In the genomic region with DNA sequence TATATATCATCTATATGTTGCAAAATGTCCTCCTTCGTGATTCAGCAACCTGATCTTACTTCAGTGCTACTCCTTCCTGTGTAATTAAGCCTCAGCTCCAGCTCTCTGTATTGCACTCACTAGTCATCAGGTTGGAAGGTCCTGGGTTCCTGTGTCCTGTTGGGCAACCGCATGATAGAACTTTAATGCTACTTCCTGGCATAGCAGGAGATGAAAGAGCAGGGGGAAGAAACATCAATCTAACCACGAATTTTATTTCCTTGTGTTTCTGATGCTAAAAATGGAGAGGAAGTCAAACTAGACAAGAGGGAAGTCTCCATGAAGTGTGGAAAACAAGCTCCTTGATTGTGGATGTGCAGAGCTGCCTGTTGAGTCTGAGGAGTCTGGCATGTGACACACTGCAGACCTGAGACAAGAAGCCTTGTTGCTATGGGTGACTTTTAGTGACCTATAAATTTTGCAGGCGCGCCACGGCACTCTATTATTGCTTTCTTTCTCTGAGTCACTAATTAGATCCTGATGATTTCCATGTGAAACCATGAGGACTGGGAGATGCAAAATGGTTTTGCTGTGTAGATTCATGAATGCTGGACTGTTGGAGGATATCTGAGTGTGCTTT, we compare ENCODE assay signal across 10 cellular contexts. TPM values are rescaled to one million over a fixed set of nuclear protein-coding genes. Genes with fewer than 3 reads are reported as not detected.
DNase-seq lines count a peak whose midpoint lies in the region; ATAC-seq and TF ChIP-seq lines count a peak whose summit lies in the region.
"Had no signal": no experiment of that assay in that cellular context is flagged by ENCODE, and none has a peak within 500 bp of the region (broad histone marks: within the 10 kb centered on the region; RNA-seq: fewer than 3 reads in every experiment).

No MANE protein-coding gene starts in this region.

- peaks cover 40% of the 10 kb centered on the region for H3K4me1 Mint-ChIP-seq in activated CD4-positive, alpha-beta T cell treated with anti-CD3 and anti-CD28 coated beads for 36 hours
- H3K4me1 Mint-ChIP-seq in T-helper 1 cell treated with Interleukin-12 subunit alpha and Interleukin-12 subunit beta and Interleukin-4 antibody, amounts not matched to agents 30 μg/mL and 1 μg/mL, for 36 hours (ENCODE audit: low read depth) = peaks cover 20% of the 10 kb centered on the region

- H3K27me3 ChIP-seq in skeletal muscle tissue (ENCODE audit: control insufficient read depth in 3 of 3, insufficient read depth in 3 of 3, low read length in 3 of 3) = no peaks in the 10 kb centered on the region

- no peak overlapping the region for H3K9ac ChIP-seq in skeletal muscle tissue (ENCODE audit: low read depth in 1 of 3, low read length in 3 of 3)

- TF ChIP-seq CTCF in GM13976 (IDR thresholded peaks at IDR 0.05; ENCODE audit: borderline replicate concordance, control extremely low read depth, extremely low read depth, insufficient read depth, missing control alignments) = no peak
- TF ChIP-seq CTCF in GM20000 (IDR thresholded peaks at IDR 0.05; ENCODE audit: extremely low read depth, missing control alignments) = no peak

- POLR2A ChIA-PET in activated CD4-positive, alpha-beta T cell treated with anti-CD3 and anti-CD28 coated beads for 36 hours (lab: Charles Lee) = no interaction called here

- H3K27ac ChIP-seq in skeletal muscle tissue (ENCODE audit: low read depth, low read length) = peak overlapping the region; percentile 25
- H3K27ac ChIP-seq: C4-2B had no signal

- CTCF ChIA-PET in activated CD4-positive, alpha-beta T cell treated with anti-CD3 and anti-CD28 coated beads for 36 hours (lab: Charles Lee) = interaction anchor here (0.6 kb wide), 1 partner anchor 82 kb away, joined by 3 read pairs; no protein-coding TSS in a partner anchor

- H3K9me3 ChIP-seq in skeletal muscle tissue (ENCODE audit: control insufficient read depth in 3 of 3, low read length in 3 of 3) = no peaks in the 10 kb centered on the region

- intact Hi-C loops in activated CD4-positive, alpha-beta T cell treated with anti-CD3 and anti-CD28 coated beads for 36 hours (cut with DNase I, micrococcal nuclease) = no loop called here

- H3K36me3 ChIP-seq in skeletal muscle tissue (ENCODE audit: control insufficient read depth in 3 of 3, insufficient read depth in 3 of 3, low read length in 3 of 3) = peaks cover 6 to 16% (median 9%) of the 10 kb centered on the region in 3 donors

- H3K4me1 ChIP-seq in skeletal muscle tissue (ENCODE audit: control insufficient read depth in 3 of 3, insufficient read depth in 3 of 3, low read length in 3 of 3) = peaks cover 0 to 8% (median 3%) of the 10 kb centered on the region in 3 donors

- peak overlapping the region in 1 of 3 donors; percentile 33 for H3K4me3 ChIP-seq in skeletal muscle tissue (ENCODE audit: low read length in 3 of 3)

- in situ Hi-C loops in GM13976 (cut with MboI; ENCODE audit: low sequenced_read_pairs, unreplicated experiment) = no loop called here

- H3K4me3 Mint-ChIP-seq in activated CD4-positive, alpha-beta T cell treated with anti-CD3 and anti-CD28 coated beads for 36 hours = no peak overlapping the region
- H3K4me3 Mint-ChIP-seq in T-helper 1 cell treated with Interleukin-12 subunit alpha and Interleukin-12 subunit beta and Interleukin-4 antibody, amounts not matched to agents 30 μg/mL and 1 μg/mL, for 36 hours = peak overlapping the region; percentile 15
- H3K4me3 Mint-ChIP-seq: activated B cell treated with CpG ODN at 0.5 μM for 24 hours had no signal

- H3K36me3 Mint-ChIP-seq in activated CD4-positive, alpha-beta T cell treated with anti-CD3 and anti-CD28 coated beads for 36 hours (ENCODE audit: low read depth) = peaks cover 42% of the 10 kb centered on the region
- H3K36me3 Mint-ChIP-seq in T-helper 1 cell treated with Interleukin-12 subunit alpha and Interleukin-12 subunit beta and Interleukin-4 antibody, amounts not matched to agents 30 μg/mL and 1 μg/mL, for 36 hours (ENCODE audit: low read depth) = peaks cover 30% of the 10 kb centered on the region

- peak; percentile 30 for DNase-seq in activated CD4-positive, alpha-beta T cell treated with anti-CD3 and anti-CD28 coated beads for 36 hours
- no peak for DNase-seq in activated CD4-positive, alpha-beta T cell treated with anti-CD3 and anti-CD28 coated beads for 4 hours
- peak; percentile 93 for DNase-seq in fibroblast of peridontal ligament (ENCODE audit: extremely low read depth)
- DNase-seq in GM13976 (ENCODE audit: low spot score) = no peak
- DNase-seq in GM20000 (ENCODE audit: low spot score) = no peak
- DNase-seq: activated B cell treated with CpG ODN at 0.5 μM for 24 hours had no signal

- H3K27ac Mint-ChIP-seq in activated CD4-positive, alpha-beta T cell treated with anti-CD3 and anti-CD28 coated beads for 36 hours = peak overlapping the region; percentile 69
- H3K27ac Mint-ChIP-seq in T-helper 1 cell treated with Interleukin-12 subunit alpha and Interleukin-12 subunit beta and Interleukin-4 antibody, amounts not matched to agents 30 μg/mL and 1 μg/mL, for 36 hours = peak overlapping the region; percentile 65
- H3K27ac Mint-ChIP-seq: activated B cell treated with CpG ODN at 0.5 μM for 24 hours had no signal

- no peaks in the 10 kb centered on the region for H3K9me3 Mint-ChIP-seq in activated CD4-positive, alpha-beta T cell treated with anti-CD3 and anti-CD28 coated beads for 36 hours (ENCODE audit: low read depth)
- H3K9me3 Mint-ChIP-seq in T-helper 1 cell treated with Interleukin-12 subunit alpha and Interleukin-12 subunit beta and Interleukin-4 antibody, amounts not matched to agents 30 μg/mL and 1 μg/mL, for 36 hours = peaks cover 2% of the 10 kb centered on the region
- H3K9me3 Mint-ChIP-seq: activated B cell treated with CpG ODN at 0.5 μM for 24 hours had no signal

- H3K27me3 Mint-ChIP-seq in activated CD4-positive, alpha-beta T cell treated with anti-CD3 and anti-CD28 coated beads for 36 hours = no peaks in the 10 kb centered on the region
- H3K27me3 Mint-ChIP-seq in T-helper 1 cell treated with Interleukin-12 subunit alpha and Interleukin-12 subunit beta and Interleukin-4 antibody, amounts not matched to agents 30 μg/mL and 1 μg/mL, for 36 hours (ENCODE audit: low read depth) = no peaks in the 10 kb centered on the region
- H3K27me3 Mint-ChIP-seq: activated B cell treated with CpG ODN at 0.5 μM for 24 hours had no signal

- peak; percentile 93 for ATAC-seq in activated CD4-positive, alpha-beta T cell treated with anti-CD3 and anti-CD28 coated beads for 36 hours
- no peak for ATAC-seq in GM18867 (IDR thresholded peaks at IDR 0.05; ENCODE audit: unreplicated experiment)

RNA-seq across cellular contexts. Expression of gene IGSF6, which starts 25.6 kb away (rescaled TPM):
- total RNA-seq in activated CD4-positive, alpha-beta T cell treated with anti-CD3 and anti-CD28 coated beads for 36 hours = under 1 TPM; 0.11 to 0.14 TPM
- 3.1 TPM for total RNA-seq in skeletal muscle tissue

RNA-seq across cellular contexts. Expression of gene METTL9, which starts 27.4 kb away (rescaled TPM):
- 10 to 100 TPM; 78.3 to 98.0 TPM for total RNA-seq in activated CD4-positive, alpha-beta T cell treated with anti-CD3 and anti-CD28 coated beads for 36 hours
- total RNA-seq in skeletal muscle tissue = 145 TPM

RNA-seq across cellular contexts. Expression of gene OTOA, which starts 37.0 kb away (rescaled TPM):
- total RNA-seq in activated CD4-positive, alpha-beta T cell treated with anti-CD3 and anti-CD28 coated beads for 36 hours = under 1 TPM in 1 of 2 experiments, not detected in 1; 0.07 TPM
- total RNA-seq in skeletal muscle tissue = under 0.01 TPM

Comparison
In these comparisons a context has a peak if more than half of its experiments do, and no peak if none do; other contexts are left out.
1. DNase-seq: peak in activated CD4-positive, alpha-beta T cell treated with anti-CD3 and anti-CD28 coated beads for 36 hours (single experiment) and fibroblast of peridontal ligament (single experiment); none in activated CD4-positive, alpha-beta T cell treated with anti-CD3 and anti-CD28 coated beads for 4 hours (0 of 2), GM13976 (single experiment) and GM20000 (single experiment).